Comparison of ENCODE assay signal across 1 cellular context in genomic region chr6:136403166-136403980, GRCh38.
TF ChIP-seq lines count a peak whose summit lies in the region.

No MANE protein-coding gene starts in this region.

TF ChIP-seq in HCT116, 20 proteins besides CTCF, POLR2A, EP300 and RAD21 (continued from another document):
- TF ChIP-seq REST (IDR thresholded peaks at IDR 0.05; ENCODE audit: low read depth) = no peak
TF ChIP-seq in HCT116: peak in this region for 7.
